1 cellular context compared by ENCODE assay signal in the genomic region with DNA sequence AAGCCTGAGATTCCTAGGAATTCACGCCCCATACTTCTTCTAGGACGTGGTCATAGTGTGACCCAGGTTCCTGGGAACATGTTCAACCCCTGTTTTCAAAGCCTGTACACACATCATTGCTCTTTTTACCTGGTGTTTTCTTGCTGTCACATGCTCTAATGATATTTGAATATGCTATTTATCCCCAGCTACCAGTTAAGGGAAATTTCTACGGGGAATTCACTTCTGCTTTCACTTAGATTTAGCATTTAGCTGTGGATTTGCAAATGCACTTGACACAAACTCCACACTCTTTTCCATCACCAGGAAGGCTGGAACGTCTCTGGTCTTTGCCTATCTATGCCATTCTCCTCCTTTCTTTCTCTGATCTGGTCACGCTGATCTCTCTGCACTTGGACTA.
TF ChIP-seq lines count a peak whose summit lies in the region.

No MANE protein-coding gene starts in this region.

TF ChIP-seq in K562, 482 proteins besides CTCF, POLR2A, EP300 and RAD21 (continued from another document):
- TF ChIP-seq, protein P1, sequence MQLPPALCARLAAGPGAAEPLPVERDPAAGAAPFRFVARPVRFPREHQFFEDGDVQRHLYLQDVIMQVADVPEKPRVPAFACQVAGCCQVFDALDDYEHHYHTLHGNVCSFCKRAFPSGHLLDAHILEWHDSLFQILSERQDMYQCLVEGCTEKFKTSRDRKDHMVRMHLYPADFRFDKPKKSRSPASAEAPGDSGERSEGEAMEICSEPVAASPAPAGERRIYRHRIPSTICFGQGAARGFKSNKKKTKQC (CRISPR knock-in tag; IDR thresholded peaks at IDR 0.05) = no peak
- TF ChIP-seq KAT2B (IDR thresholded peaks at IDR 0.05; ENCODE audit: low read depth, low read length) (no peak), ZNF766 (CRISPR knock-in tag; conservative IDR thresholded peaks at IDR 0.05) (no peak), KAT8 (IDR thresholded peaks at IDR 0.05; ENCODE audit: low read depth) (no peak), BACH1 (tag; IDR thresholded peaks at IDR 0.05) (no peak), COPS2 (conservative IDR thresholded peaks at IDR 0.05) (no peak), PHB (CRISPR knock-in tag; IDR thresholded peaks at IDR 0.05) (no peak)
- TF ChIP-seq, protein P2, sequence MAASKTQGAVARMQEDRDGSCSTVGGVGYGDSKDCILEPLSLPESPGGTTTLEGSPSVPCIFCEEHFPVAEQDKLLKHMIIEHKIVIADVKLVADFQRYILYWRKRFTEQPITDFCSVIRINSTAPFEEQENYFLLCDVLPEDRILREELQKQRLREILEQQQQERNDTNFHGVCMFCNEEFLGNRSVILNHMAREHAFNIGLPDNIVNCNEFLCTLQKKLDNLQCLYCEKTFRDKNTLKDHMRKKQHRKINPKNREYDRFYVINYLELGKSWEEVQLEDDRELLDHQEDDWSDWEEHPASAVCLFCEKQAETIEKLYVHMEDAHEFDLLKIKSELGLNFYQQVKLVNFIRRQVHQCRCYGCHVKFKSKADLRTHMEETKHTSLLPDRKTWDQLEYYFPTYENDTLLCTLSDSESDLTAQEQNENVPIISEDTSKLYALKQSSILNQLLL (CRISPR knock-in tag; IDR thresholded peaks at IDR 0.05; ENCODE audit: borderline replicate concordance) = no peak
